In the genomic region with DNA sequence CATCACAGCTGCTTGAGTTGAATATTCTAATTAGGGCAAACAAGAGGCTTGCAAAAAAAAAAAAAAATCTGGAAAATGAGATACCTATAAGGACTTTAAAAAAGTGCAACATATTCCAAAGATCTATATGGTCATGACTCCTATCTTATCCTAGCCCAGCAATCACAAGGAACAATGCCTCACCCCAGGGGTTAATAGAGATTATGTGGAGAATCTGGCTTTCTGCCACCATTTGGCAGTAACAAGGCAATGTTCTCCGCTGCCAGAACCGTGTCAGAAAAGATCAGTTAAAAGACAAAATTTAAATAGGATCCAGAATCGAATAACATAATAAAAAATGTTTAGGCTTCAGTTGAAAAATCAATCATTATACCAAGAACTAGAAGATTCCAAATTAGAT, we compare ENCODE assay signal across 1 cellular context.
TF ChIP-seq lines count a peak whose summit lies in the region.

No MANE protein-coding gene starts in this region.

TF ChIP-seq in GM23338, 12 proteins besides CTCF, POLR2A, EP300 and RAD21 (continued from another document):
- TF ChIP-seq, protein P1, sequence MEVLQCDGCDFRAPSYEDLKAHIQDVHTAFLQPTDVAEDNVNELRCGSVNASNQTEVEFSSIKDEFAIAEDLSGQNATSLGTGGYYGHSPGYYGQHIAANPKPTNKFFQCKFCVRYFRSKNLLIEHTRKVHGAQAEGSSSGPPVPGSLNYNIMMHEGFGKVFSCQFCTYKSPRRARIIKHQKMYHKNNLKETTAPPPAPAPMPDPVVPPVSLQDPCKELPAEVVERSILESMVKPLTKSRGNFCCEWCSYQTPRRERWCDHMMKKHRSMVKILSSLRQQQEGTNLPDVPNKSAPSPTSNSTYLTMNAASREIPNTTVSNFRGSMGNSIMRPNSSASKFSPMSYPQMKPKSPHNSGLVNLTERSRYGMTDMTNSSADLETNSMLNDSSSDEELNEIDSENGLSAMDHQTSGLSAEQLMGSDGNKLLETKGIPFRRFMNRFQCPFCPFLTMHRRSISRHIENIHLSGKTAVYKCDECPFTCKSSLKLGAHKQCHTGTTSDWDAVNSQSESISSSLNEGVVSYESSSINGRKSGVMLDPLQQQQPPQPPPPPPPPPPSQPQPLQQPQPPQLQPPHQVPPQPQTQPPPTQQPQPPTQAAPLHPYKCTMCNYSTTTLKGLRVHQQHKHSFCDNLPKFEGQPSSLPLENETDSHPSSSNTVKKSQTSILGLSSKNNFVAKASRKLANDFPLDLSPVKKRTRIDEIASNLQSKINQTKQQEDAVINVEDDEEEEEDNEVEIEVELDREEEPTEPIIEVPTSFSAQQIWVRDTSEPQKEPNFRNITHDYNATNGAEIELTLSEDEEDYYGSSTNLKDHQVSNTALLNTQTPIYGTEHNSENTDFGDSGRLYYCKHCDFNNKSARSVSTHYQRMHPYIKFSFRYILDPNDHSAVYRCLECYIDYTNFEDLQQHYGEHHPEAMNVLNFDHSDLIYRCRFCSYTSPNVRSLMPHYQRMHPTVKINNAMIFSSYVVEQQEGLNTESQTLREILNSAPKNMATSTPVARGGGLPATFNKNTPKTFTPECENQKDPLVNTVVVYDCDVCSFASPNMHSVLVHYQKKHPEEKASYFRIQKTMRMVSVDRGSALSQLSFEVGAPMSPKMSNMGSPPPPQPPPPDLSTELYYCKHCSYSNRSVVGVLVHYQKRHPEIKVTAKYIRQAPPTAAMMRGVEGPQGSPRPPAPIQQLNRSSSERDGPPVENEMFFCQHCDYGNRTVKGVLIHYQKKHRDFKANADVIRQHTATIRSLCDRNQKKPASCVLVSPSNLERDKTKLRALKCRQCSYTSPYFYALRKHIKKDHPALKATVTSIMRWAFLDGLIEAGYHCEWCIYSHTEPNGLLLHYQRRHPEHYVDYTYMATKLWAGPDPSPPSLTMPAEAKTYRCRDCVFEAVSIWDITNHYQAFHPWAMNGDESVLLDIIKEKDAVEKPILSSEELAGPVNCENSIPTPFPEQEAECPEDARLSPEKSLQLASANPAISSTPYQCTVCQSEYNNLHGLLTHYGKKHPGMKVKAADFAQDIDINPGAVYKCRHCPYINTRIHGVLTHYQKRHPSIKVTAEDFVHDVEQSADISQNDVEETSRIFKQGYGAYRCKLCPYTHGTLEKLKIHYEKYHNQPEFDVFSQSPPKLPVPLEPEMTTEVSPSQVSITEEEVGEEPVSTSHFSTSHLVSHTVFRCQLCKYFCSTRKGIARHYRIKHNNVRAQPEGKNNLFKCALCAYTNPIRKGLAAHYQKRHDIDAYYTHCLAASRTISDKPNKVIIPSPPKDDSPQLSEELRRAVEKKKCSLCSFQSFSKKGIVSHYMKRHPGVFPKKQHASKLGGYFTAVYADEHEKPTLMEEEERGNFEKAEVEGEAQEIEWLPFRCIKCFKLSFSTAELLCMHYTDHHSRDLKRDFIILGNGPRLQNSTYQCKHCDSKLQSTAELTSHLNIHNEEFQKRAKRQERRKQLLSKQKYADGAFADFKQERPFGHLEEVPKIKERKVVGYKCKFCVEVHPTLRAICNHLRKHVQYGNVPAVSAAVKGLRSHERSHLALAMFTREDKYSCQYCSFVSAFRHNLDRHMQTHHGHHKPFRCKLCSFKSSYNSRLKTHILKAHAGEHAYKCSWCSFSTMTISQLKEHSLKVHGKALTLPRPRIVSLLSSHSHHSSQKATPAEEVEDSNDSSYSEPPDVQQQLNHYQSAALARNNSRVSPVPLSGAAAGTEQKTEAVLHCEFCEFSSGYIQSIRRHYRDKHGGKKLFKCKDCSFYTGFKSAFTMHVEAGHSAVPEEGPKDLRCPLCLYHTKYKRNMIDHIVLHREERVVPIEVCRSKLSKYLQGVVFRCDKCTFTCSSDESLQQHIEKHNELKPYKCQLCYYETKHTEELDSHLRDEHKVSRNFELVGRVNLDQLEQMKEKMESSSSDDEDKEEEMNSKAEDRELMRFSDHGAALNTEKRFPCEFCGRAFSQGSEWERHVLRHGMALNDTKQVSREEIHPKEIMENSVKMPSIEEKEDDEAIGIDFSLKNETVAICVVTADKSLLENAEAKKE (CRISPR knock-in tag; IDR thresholded peaks at IDR 0.05) = no peak
- TF ChIP-seq JUNB (IDR thresholded peaks at IDR 0.05; ENCODE audit: unreplicated experiment) (no peak), CREB1 (CRISPR knock-in tag; IDR thresholded peaks at IDR 0.05; ENCODE audit: low read depth) (no peak)
